Comparison of ENCODE assay signal across 30 cellular contexts in genomic region chr5:178269499-178269898, GRCh38.
"Had no signal": no experiment of that assay in that cellular context is flagged by ENCODE, and none has a peak within 500 bp of the region (broad histone marks: within the 10 kb centered on the region; RNA-seq: fewer than 3 reads in every experiment).

No MANE protein-coding gene starts in this region.

- H3K9me3 ChIP-seq: neutrophil, ovary, psoas muscle, right lobe of liver, sigmoid colon, stomach, thoracic aorta, thyroid gland, tibial nerve, upper lobe of left lung, uterus had no signal

- H3K9ac ChIP-seq: parathyroid adenoma had no signal

- H3K36me3 ChIP-seq: neutrophil, ovary, right lobe of liver, sigmoid colon, stomach, thoracic aorta, thyroid gland, tibial nerve, upper lobe of left lung, uterus had no signal

- H3K27me3 ChIP-seq: neutrophil, ovary, right lobe of liver, thyroid gland, tibial nerve, upper lobe of left lung, uterus had no signal

- H3K4me1 ChIP-seq: parathyroid adenoma, psoas muscle, right lobe of liver, sigmoid colon, stomach, uterus had no signal

- H2AFZ ChIP-seq: parathyroid adenoma had no signal

- H3K36me3 Mint-ChIP-seq: naive B cell; naive thymus-derived CD8-positive, alpha-beta T cell; natural killer cell treated with Interleukin-12 subunit alpha and Interleukin-12 subunit beta and Interleukin-15 and Interleukin-18, amount 100 ng/mL, for 72 hours; stimulated activated effector memory CD8-positive, alpha-beta T cell treated with anti-CD3 and anti-CD28 coated beads, Interleukin-12 subunit alpha, Interleukin-12 subunit beta, amount 100 ng/mL, for 72 hours; stimulated activated naive B cell treated with anti-CD40 and anti-IgM and Interleukin-4, amounts not matched to agents 10 μg/mL and 1 μg/mL and 100 μg/mL, for 72 hours had no signal

- H3K27ac ChIP-seq: neutrophil, ovary, parathyroid adenoma, psoas muscle, right lobe of liver, sigmoid colon, stomach, thoracic aorta, thyroid gland, tibial nerve, upper lobe of left lung, uterus had no signal

- H3K4me3 Mint-ChIP-seq: naive thymus-derived CD8-positive, alpha-beta T cell; natural killer cell treated with Interleukin-12 subunit alpha and Interleukin-12 subunit beta and Interleukin-15 and Interleukin-18, amount 100 ng/mL, for 72 hours; nephron progenitor cell; neural crest cell; stimulated activated effector memory CD8-positive, alpha-beta T cell treated with anti-CD3 and anti-CD28 coated beads, Interleukin-12 subunit alpha, Interleukin-12 subunit beta, amount 100 ng/mL, for 72 hours; stimulated activated naive B cell treated with anti-CD40 and anti-IgM and Interleukin-4, amounts not matched to agents 10 μg/mL and 1 μg/mL and 100 μg/mL, for 72 hours; stimulated activated naive CD8-positive, alpha-beta T cell treated with anti-CD3 and anti-CD28 coated beads, Interleukin-15, Interleukin-2, amounts not matched to agents 100 ng/mL and 50 ng/mL, for 24 hours had no signal

- H3K4me1 Mint-ChIP-seq: naive B cell; stimulated activated effector memory CD8-positive, alpha-beta T cell treated with anti-CD3 and anti-CD28 coated beads, Interleukin-12 subunit alpha, Interleukin-12 subunit beta, amount 100 ng/mL, for 72 hours had no signal

- ATAC-seq: naive thymus-derived CD8-positive, alpha-beta T cell; natural killer cell treated with Interleukin-12 subunit alpha and Interleukin-12 subunit beta and Interleukin-15 and Interleukin-18, amount 100 ng/mL, for 72 hours; psoas muscle; right cardiac atrium; right lobe of liver; stimulated activated effector memory CD8-positive, alpha-beta T cell treated with anti-CD3 and anti-CD28 coated beads, Interleukin-12 subunit alpha, Interleukin-12 subunit beta, amount 100 ng/mL, for 72 hours; stimulated activated naive B cell treated with anti-CD40 and anti-IgM and Interleukin-4, amounts not matched to agents 10 μg/mL and 1 μg/mL and 100 μg/mL, for 72 hours had no signal

- H3K9me3 Mint-ChIP-seq: naive thymus-derived CD8-positive, alpha-beta T cell; natural killer cell treated with Interleukin-12 subunit alpha and Interleukin-12 subunit beta and Interleukin-15 and Interleukin-18, amount 100 ng/mL, for 72 hours; neural crest cell; stimulated activated effector memory CD8-positive, alpha-beta T cell treated with anti-CD3 and anti-CD28 coated beads, Interleukin-12 subunit alpha, Interleukin-12 subunit beta, amount 100 ng/mL, for 72 hours; stimulated activated naive CD8-positive, alpha-beta T cell treated with anti-CD3 and anti-CD28 coated beads, Interleukin-15, Interleukin-2, amounts not matched to agents 100 ng/mL and 50 ng/mL, for 24 hours had no signal

- FAIRE-seq: small intestine had no signal

- DNase-seq: naive B cell; naive thymus-derived CD8-positive, alpha-beta T cell; nephron progenitor cell; nucleus accumbens; ovary; psoas muscle; right lobe of liver; sigmoid colon; small intestine; stimulated activated CD4-positive, alpha-beta T cell treated with anti-CD3 and anti-CD28 coated beads, Interleukin-15, amount 100 ng/mL, for 24 hours; stimulated activated CD4-positive, alpha-beta T cell treated with anti-CD3 and anti-CD28 coated beads, Interleukin-2, amount 100 ng/mL, for 24 hours; stimulated activated CD4-positive, alpha-beta T cell treated with anti-CD3 and anti-CD28 coated beads, Interleukin-2, amount 100 ng/mL, for 48 hours; stimulated activated CD4-positive, alpha-beta T cell treated with anti-CD3 and anti-CD28 coated beads, Interleukin-4, amount 100 ng/mL, for 24 hours; stimulated activated naive B cell treated with anti-CD40 and anti-IgM and Interleukin-4, amounts not matched to agents 10 μg/mL and 1 μg/mL and 100 μg/mL, for 72 hours; stimulated activated naive CD4-positive, alpha-beta T cell treated with Interleukin-2 at 50 U/mL for 16 hours; stomach; thyroid gland; trophoblast cell; upper lobe of left lung; uterus had no signal

- H3K27me3 Mint-ChIP-seq: naive thymus-derived CD8-positive, alpha-beta T cell; natural killer cell treated with Interleukin-12 subunit alpha and Interleukin-12 subunit beta and Interleukin-15 and Interleukin-18, amount 100 ng/mL, for 72 hours; stimulated activated naive CD8-positive, alpha-beta T cell treated with anti-CD3 and anti-CD28 coated beads, Interleukin-15, Interleukin-2, amounts not matched to agents 100 ng/mL and 50 ng/mL, for 24 hours had no signal

- H3K4me3 ChIP-seq: ovary, psoas muscle, right lobe of liver, sigmoid colon, stomach, thoracic aorta, thyroid gland, tibial nerve, upper lobe of left lung, uterus had no signal

- H3K27ac Mint-ChIP-seq: naive B cell; natural killer cell treated with Interleukin-12 subunit alpha and Interleukin-12 subunit beta and Interleukin-15 and Interleukin-18, amount 100 ng/mL, for 72 hours; nephron progenitor cell; progenitor cell of endocrine pancreas; stimulated activated effector memory CD8-positive, alpha-beta T cell treated with anti-CD3 and anti-CD28 coated beads, Interleukin-12 subunit alpha, Interleukin-12 subunit beta, amount 100 ng/mL, for 72 hours; stimulated activated naive B cell treated with anti-CD40 and anti-IgM and Interleukin-4, amounts not matched to agents 10 μg/mL and 1 μg/mL and 100 μg/mL, for 72 hours; stimulated activated naive CD8-positive, alpha-beta T cell treated with anti-CD3 and anti-CD28 coated beads, Interleukin-15, Interleukin-2, amounts not matched to agents 100 ng/mL and 50 ng/mL, for 24 hours had no signal
